ENCODE assay signal across 16 cellular contexts in genomic region chr18:74081966-74082365, GRCh38.
DNase-seq lines count a peak whose midpoint lies in the region; ATAC-seq and TF ChIP-seq lines count a peak whose summit lies in the region.
"Had no signal": no experiment of that assay in that cellular context is flagged by ENCODE, and none has a peak within 500 bp of the region (broad histone marks: within the 10 kb centered on the region; RNA-seq: fewer than 3 reads in every experiment).

No MANE protein-coding gene starts in this region.

- H3K36me3 ChIP-seq in OCI-LY3 (replicated peaks; ENCODE audit: low read depth, low read length) = no peaks in the 10 kb centered on the region
- H3K36me3 ChIP-seq: upper lobe of right lung, WERI-Rb-1 had no signal

- H4K20me1 ChIP-seq in OCI-LY3 (ENCODE audit: insufficient read depth, low read length) = no peaks in the 10 kb centered on the region

- no peak for TF ChIP-seq CTCF in OCI-LY3 (IDR thresholded peaks at IDR 0.05; ENCODE audit: low read depth, low read length)

- H3K4me1 ChIP-seq in OCI-LY3 (ENCODE audit: low read length) = peaks cover 14% of the 10 kb centered on the region
- H3K4me1 ChIP-seq: upper lobe of right lung had no signal

- no peaks in the 10 kb centered on the region for H3K9me3 ChIP-seq in OCI-LY3 (ENCODE audit: insufficient read depth, low read length)
- H3K9me3 ChIP-seq: mucosa of descending colon, upper lobe of right lung had no signal

- H3K27me3 Mint-ChIP-seq in stimulated activated naive CD8-positive, alpha-beta T cell treated with anti-CD3 and anti-CD28 coated beads, Interleukin-15, Interleukin-2, amounts not matched to agents 100 ng/mL and 50 ng/mL, for 24 hours = no peaks in the 10 kb centered on the region
- H3K27me3 Mint-ChIP-seq in central memory CD8-positive, alpha-beta T cell = peaks cover 20% of the 10 kb centered on the region
- H3K27me3 Mint-ChIP-seq: IgD-negative memory B cell had no signal

- H3K9ac ChIP-seq in OCI-LY3 (ENCODE audit: low read length) = no peak overlapping the region

- H3K4me1 Mint-ChIP-seq in stimulated activated naive CD8-positive, alpha-beta T cell treated with anti-CD3 and anti-CD28 coated beads, Interleukin-15, Interleukin-2, amounts not matched to agents 100 ng/mL and 50 ng/mL, for 24 hours (ENCODE audit: low read depth) = peaks cover 24% of the 10 kb centered on the region
- peaks cover 9% of the 10 kb centered on the region for H3K4me1 Mint-ChIP-seq in central memory CD8-positive, alpha-beta T cell

- DNase-seq in stimulated activated naive CD8-positive, alpha-beta T cell treated with anti-CD3 and anti-CD28 coated beads, Interleukin-15, Interleukin-2, amounts not matched to agents 100 U/mL and 50 U/mL, for 24 hours = no peak
- no peak for DNase-seq in central memory CD8-positive, alpha-beta T cell (ENCODE audit: low spot score in 2 of 2)
- DNase-seq in substantia nigra (lab: John Stamatoyannopoulos, UW) (no peak), foreskin melanocyte (no peak)
- DNase-seq: NCI-H345, T-helper 17 cell had no signal

- no peak for ATAC-seq in stimulated activated naive CD8-positive, alpha-beta T cell treated with anti-CD3 and anti-CD28 coated beads, Interleukin-15, Interleukin-2, amounts not matched to agents 100 U/mL and 50 U/mL, for 24 hours
- no peak for ATAC-seq in central memory CD8-positive, alpha-beta T cell (replicated peaks; ENCODE audit: extremely low read depth, poor library complexity, severe bottlenecking)
- ATAC-seq in GM18520 (IDR thresholded peaks at IDR 0.05; ENCODE audit: unreplicated experiment) = no peak

- 0 out of 2 replicates have a peak, but pooled peaks cover 3% of the 10 kb centered on the region for H3K27me3 ChIP-seq in OCI-LY3 (ENCODE audit: low read depth, low read length)
- H3K27me3 ChIP-seq: dorsolateral prefrontal cortex, upper lobe of right lung had no signal

- H3K27ac ChIP-seq in OCI-LY3 (ENCODE audit: low read length) (no peak overlapping the region), substantia nigra (ENCODE audit: low read depth, low read length, poor library complexity, severe bottlenecking) (no peak overlapping the region)
- H3K27ac ChIP-seq: PC-9, upper lobe of right lung, WERI-Rb-1 had no signal

- H2AFZ ChIP-seq in OCI-LY3 (ENCODE audit: low read depth, low read length) = peak overlapping the region; percentile 98

- peak overlapping the region; percentile 95 for H3K27ac Mint-ChIP-seq in stimulated activated naive CD8-positive, alpha-beta T cell treated with anti-CD3 and anti-CD28 coated beads, Interleukin-15, Interleukin-2, amounts not matched to agents 100 ng/mL and 50 ng/mL, for 24 hours
- H3K27ac Mint-ChIP-seq in central memory CD8-positive, alpha-beta T cell (ENCODE audit: low read depth) = no peak overlapping the region
- H3K27ac Mint-ChIP-seq: T-helper 17 cell had no signal

- H3K4me2 ChIP-seq in OCI-LY3 (ENCODE audit: low read length) = peak overlapping the region; percentile 75

- H3K4me3 Mint-ChIP-seq in stimulated activated naive CD8-positive, alpha-beta T cell treated with anti-CD3 and anti-CD28 coated beads, Interleukin-15, Interleukin-2, amounts not matched to agents 100 ng/mL and 50 ng/mL, for 24 hours = peak overlapping the region; percentile 76
- H3K4me3 Mint-ChIP-seq in central memory CD8-positive, alpha-beta T cell = peak overlapping the region; percentile 50

- no peaks in the 10 kb centered on the region for H3K9me3 Mint-ChIP-seq in stimulated activated naive CD8-positive, alpha-beta T cell treated with anti-CD3 and anti-CD28 coated beads, Interleukin-15, Interleukin-2, amounts not matched to agents 100 ng/mL and 50 ng/mL, for 24 hours
- no peaks in the 10 kb centered on the region for H3K9me3 Mint-ChIP-seq in central memory CD8-positive, alpha-beta T cell
- H3K9me3 Mint-ChIP-seq: IgD-negative memory B cell had no signal

- H3K4me3 ChIP-seq in OCI-LY3 (ENCODE audit: low read length) = peak overlapping the region; percentile 60; the same call in 1 of the 2 replicates
- H3K4me3 ChIP-seq: mucosa of descending colon, PC-9, smooth muscle cell, upper lobe of right lung had no signal

- no peaks in the 10 kb centered on the region for H3K79me2 ChIP-seq in OCI-LY3 (ENCODE audit: low read length)

- no peaks in the 10 kb centered on the region for H3K36me3 Mint-ChIP-seq in stimulated activated naive CD8-positive, alpha-beta T cell treated with anti-CD3 and anti-CD28 coated beads, Interleukin-15, Interleukin-2, amounts not matched to agents 100 ng/mL and 50 ng/mL, for 24 hours (ENCODE audit: low read depth)
- no peaks in the 10 kb centered on the region for H3K36me3 Mint-ChIP-seq in central memory CD8-positive, alpha-beta T cell (ENCODE audit: insufficient read depth)
- H3K36me3 Mint-ChIP-seq: IgD-negative memory B cell had no signal
